1 cellular context compared by ENCODE assay signal in genomic region chr6:30489081-30490030, GRCh38.
TF ChIP-seq lines count a peak whose summit lies in the region.

TSS of gene HLA-E (plus strand) at chr6:30489509. CDS start at chr6:30489532, 23 bp downstream.

TF ChIP-seq in HepG2, 621 proteins besides CTCF, POLR2A, EP300 and RAD21 (continued from another document and continues in another):
- TF ChIP-seq ZNF264 (CRISPR knock-in tag; IDR thresholded peaks at IDR 0.05) (0 out of 2 replicates have a peak, but pooled peaks have one; percentile 17), ZZZ3 (CRISPR knock-in tag; IDR thresholded peaks at IDR 0.05; ENCODE audit: borderline replicate concordance) (no peak), BRF2 (CRISPR knock-in tag; IDR thresholded peaks at IDR 0.05) (0 out of 2 replicates have a peak, but pooled peaks have one; percentile 38), NKX3-1 (CRISPR knock-in tag; IDR thresholded peaks at IDR 0.05) (0 out of 2 replicates have a peak, but pooled peaks have one; percentile 59), KDM6A (CRISPR knock-in tag; IDR thresholded peaks at IDR 0.05; ENCODE audit: low read depth) (no peak), SKI (IDR thresholded peaks at IDR 0.05; ENCODE audit: partially characterized antibody) (no peak), MXI1 (IDR thresholded peaks at IDR 0.05; ENCODE audit: borderline replicate concordance, low read depth, low read length) (no peak; the same call in 2 of the 3 replicates), ZNF276 (CRISPR knock-in tag; IDR thresholded peaks at IDR 0.05; ENCODE audit: low read depth) (no peak), ATM (IDR thresholded peaks at IDR 0.05; ENCODE audit: borderline replicate concordance) (no peak), PRPF4 (IDR thresholded peaks at IDR 0.05; ENCODE audit: low read depth, low read length, poor library complexity, severe bottlenecking) (no peak), GATAD2A (CRISPR knock-in tag; IDR thresholded peaks at IDR 0.05) (peak; percentile 23; the same call in 1 of the 2 replicates), UBTF (CRISPR knock-in tag; IDR thresholded peaks at IDR 0.05) (peak; percentile 55), ZNF460 (CRISPR knock-in tag; IDR thresholded peaks at IDR 0.05; ENCODE audit: borderline replicate concordance) (peak; percentile 96), ARID4A (CRISPR knock-in tag; IDR thresholded peaks at IDR 0.05; ENCODE audit: borderline replicate concordance) (peak; percentile 67), HNRNPH1 (optimal IDR thresholded peaks at IDR 0.05; ENCODE audit: low read depth, low read length) (no peak), TEAD3 (CRISPR knock-in tag; optimal IDR thresholded peaks at IDR 0.05; ENCODE audit: borderline replicate concordance) (no peak), RAD51 (IDR thresholded peaks at IDR 0.05; ENCODE audit: borderline replicate concordance) (no peak), TOPORS (CRISPR knock-in tag; IDR thresholded peaks at IDR 0.05) (no peak), IRF1 (CRISPR knock-in tag; IDR thresholded peaks at IDR 0.05; ENCODE audit: low read depth) (no peak), NFATC3 (CRISPR knock-in tag; IDR thresholded peaks at IDR 0.05) (no peak), RBFOX2 (IDR thresholded peaks at IDR 0.05; ENCODE audit: low read depth, low read length) (peak; percentile 71), FIP1L1 (IDR thresholded peaks at IDR 0.05; ENCODE audit: borderline replicate concordance, insufficient read depth, low read depth, low read length) (no peak), ZNF207 (IDR thresholded peaks at IDR 0.05; ENCODE audit: borderline replicate concordance) (no peak), THAP11 (CRISPR knock-in tag; IDR thresholded peaks at IDR 0.05) (peak; percentile 48), ZXDC (CRISPR knock-in tag; IDR thresholded peaks at IDR 0.05) (no peak), JUN (CRISPR knock-in tag; IDR thresholded peaks at IDR 0.05) (no peak), HMGXB3 (CRISPR knock-in tag; IDR thresholded peaks at IDR 0.05; ENCODE audit: borderline replicate concordance) (peak; percentile 81), ZNF724P (CRISPR knock-in tag; IDR thresholded peaks at IDR 0.05; ENCODE audit: borderline replicate concordance) (no peak), ZNF790 (CRISPR knock-in tag; IDR thresholded peaks at IDR 0.05; ENCODE audit: borderline replicate concordance) (0 out of 2 replicates have a peak, but pooled peaks have one; percentile 61), SP2 (CRISPR knock-in tag; IDR thresholded peaks at IDR 0.05) (peak; percentile 40; the same call in 1 of the 2 replicates), KDM4B (CRISPR knock-in tag; IDR thresholded peaks at IDR 0.05) (no peak), CEBPB (IDR thresholded peaks at IDR 0.05; ENCODE audit: borderline replicate concordance, low read depth, low read length) (no peak), SUZ12 (IDR thresholded peaks at IDR 0.05; ENCODE audit: low read depth, low read length) (no peak), PCBP2 (optimal IDR thresholded peaks at IDR 0.05; ENCODE audit: low read depth, low read length, poor library complexity, severe bottlenecking) (no peak), ATF2 (CRISPR knock-in tag; IDR thresholded peaks at IDR 0.05) (peak; percentile 43; the same call in 1 of the 2 replicates), NFKBIZ (CRISPR knock-in tag; IDR thresholded peaks at IDR 0.05) (peak; percentile 60; the same call in 1 of the 2 replicates), IRF2 (CRISPR knock-in tag; IDR thresholded peaks at IDR 0.05) (peak; percentile 79; the same call in 1 of the 2 replicates), PLRG1 (conservative IDR thresholded peaks at IDR 0.05) (no peak), SMAD1 (CRISPR knock-in tag; IDR thresholded peaks at IDR 0.05; ENCODE audit: borderline replicate concordance, low read depth) (no peak), ATF7-NPFF (CRISPR knock-in tag; IDR thresholded peaks at IDR 0.05; ENCODE audit: low read depth) (no peak), ZNF713 (CRISPR knock-in tag; IDR thresholded peaks at IDR 0.05) (no peak)
